Comparison of ENCODE assay signal across 14 cellular contexts in genomic region chr4:92359481-92359880, GRCh38. TPM values are rescaled to one million over a fixed set of nuclear protein-coding genes. Genes with fewer than 3 reads are reported as not detected.
"Had no signal": no experiment of that assay in that cellular context is flagged by ENCODE, and none has a peak within 500 bp of the region (broad histone marks: within the 10 kb centered on the region; RNA-seq: fewer than 3 reads in every experiment).

No MANE protein-coding gene starts in this region.

- H3K4me1 Mint-ChIP-seq: naive B cell had no signal

- H3K27ac Mint-ChIP-seq: activated CD8-positive, alpha-beta T cell treated with anti-CD3 and anti-CD28 coated beads, Interleukin-2, amount 10 ng/mL, durations not matched to agents 7 days and 5 days; dendritic cell treated with granulocyte-macrophage colony-stimulating factor and Interleukin-4, amounts not matched to agents 40 ng/mL and 50 ng/mL, for 4 days; effector memory CD8-positive, alpha-beta T cell; naive B cell had no signal

- H3K4me3 ChIP-seq: uterus had no signal

- H3K36me3 ChIP-seq: uterus, WERI-Rb-1 had no signal

- H3K9ac ChIP-seq: parathyroid adenoma had no signal

- DNase-seq: activated CD4-positive, alpha-beta T cell treated with anti-CD3 and anti-CD28 coated beads for 4 hours; activated CD8-positive, alpha-beta memory T cell treated with anti-CD3 and anti-CD28 coated beads, Interleukin-2, amount 50 U/mL, for 48 hours; activated CD8-positive, alpha-beta T cell treated with anti-CD3 and anti-CD28 coated beads, Interleukin-2, amount 10 ng/mL, durations not matched to agents 7 days and 5 days; activated naive CD4-positive, alpha-beta T cell; effector memory CD8-positive, alpha-beta T cell; naive B cell; retina; stimulated activated CD4-positive, alpha-beta T cell treated with anti-CD3 and anti-CD28 coated beads, Interleukin-4, amount 100 ng/mL, for 4 hours; uterus; WERI-Rb-1 had no signal

- H3K27me3 Mint-ChIP-seq: dendritic cell treated with granulocyte-macrophage colony-stimulating factor and Interleukin-4, amounts not matched to agents 40 ng/mL and 50 ng/mL, for 4 days; effector memory CD8-positive, alpha-beta T cell; naive B cell had no signal

- H3K4me1 ChIP-seq: parathyroid adenoma, uterus had no signal

- H3K9me3 Mint-ChIP-seq: dendritic cell treated with granulocyte-macrophage colony-stimulating factor and Interleukin-4, amounts not matched to agents 40 ng/mL and 50 ng/mL, for 4 days had no signal

- H3K36me3 Mint-ChIP-seq: naive B cell had no signal

- H3K27me3 ChIP-seq: uterus had no signal

- H3K9me3 ChIP-seq: uterus had no signal

- H3K4me3 Mint-ChIP-seq: activated CD8-positive, alpha-beta T cell treated with anti-CD3 and anti-CD28 coated beads, Interleukin-2, amount 10 ng/mL, durations not matched to agents 7 days and 5 days; dendritic cell treated with granulocyte-macrophage colony-stimulating factor and Interleukin-4, amounts not matched to agents 40 ng/mL and 50 ng/mL, for 4 days; effector memory CD8-positive, alpha-beta T cell; naive B cell had no signal

- H3K27ac ChIP-seq: parathyroid adenoma, uterus, WERI-Rb-1 had no signal

RNA-seq across cellular contexts. Expression of gene GRID2, which starts 55.7 kb away (rescaled TPM):
- total RNA-seq: activated CD8-positive, alpha-beta T cell treated with anti-CD3 and anti-CD28 coated beads, Interleukin-2, amount 10 ng/mL, durations not matched to agents 7 days and 5 days; glomerular endothelial cell; lung microvascular endothelial cell had no signal
